12 cellular contexts compared by ENCODE assay signal in genomic region chr5:163914911-163915310, GRCh38.
A peak's percentile ranks its signal among the peaks of the same experiment; 100 is the strongest.
DNase-seq lines count a peak whose midpoint lies in the region; ATAC-seq and TF ChIP-seq lines count a peak whose summit lies in the region.
"Had no signal": no experiment of that assay in that cellular context is flagged by ENCODE, and none has a peak within 500 bp of the region (broad histone marks: within the 10 kb centered on the region; RNA-seq: fewer than 3 reads in every experiment).

No MANE protein-coding gene starts in this region.

- CTCF ChIA-PET in MCF 10A (lab: Yijun Ruan, JAX): interaction anchor here (0.6 kb wide), 1 partner anchor 17 kb away, joined by 3 read pairs; no protein-coding TSS in a partner anchor

- H3K14ac ChIP-seq in mesenchymal stem cell (ENCODE audit: low read length in 2 of 2): peak overlapping the region in 1 of 2 experiments; percentile 48

- H3K4ac ChIP-seq in mesenchymal stem cell (ENCODE audit: low read depth in 1 of 2, low read length in 2 of 2): peak overlapping the region in 1 of 2 experiments; percentile 67

- peak overlapping the region; percentile 57 for H4K8ac ChIP-seq in mesenchymal stem cell (ENCODE audit: low read length)

- no peak overlapping the region for H3K4me3 ChIP-seq in mesenchymal stem cell (ENCODE audit: insufficient read depth in 1 of 2, low read depth in 1 of 2, low read length in 2 of 2)
- no peak overlapping the region for H3K4me3 ChIP-seq in psoas muscle
- no peak overlapping the region for H3K4me3 ChIP-seq in coronary artery
- H3K4me3 ChIP-seq: gastroesophageal sphincter, thoracic aorta had no signal

- H3K9me3 ChIP-seq in mesenchymal stem cell (ENCODE audit: control insufficient read depth, low read length) (peaks cover 2% of the 10 kb centered on the region), psoas muscle (no peaks in the 10 kb centered on the region)
- H3K9me3 ChIP-seq: gastroesophageal sphincter, thoracic aorta had no signal

- H3K79me1 ChIP-seq in mesenchymal stem cell (replicated peaks; ENCODE audit: low read length, poor library complexity, severe bottlenecking): no peaks in the 10 kb centered on the region

- peak overlapping the region in 1 of 2 experiments; percentile 89 for H2BK12ac ChIP-seq in mesenchymal stem cell (ENCODE audit: low read length in 2 of 2)

- H4K91ac ChIP-seq in mesenchymal stem cell (ENCODE audit: low read length): no peak overlapping the region

- no TSS peak for BruUV-seq in MCF 10A (replicated peaks; lab: Mats Ljungman, UMichigan)

- H2BK15ac ChIP-seq in mesenchymal stem cell (ENCODE audit: low read depth, poor library complexity, severe bottlenecking): no peak overlapping the region

- no peak overlapping the region for H3K4me2 ChIP-seq in mesenchymal stem cell (ENCODE audit: low read length, poor library complexity, severe bottlenecking)

- H3K9me3 Mint-ChIP-seq in MCF 10A (ENCODE audit: unreplicated experiment): peaks cover 8% of the 10 kb centered on the region

- H3K4me3 Mint-ChIP-seq in MCF 10A (ENCODE audit: unreplicated experiment): no peak overlapping the region

- H3K27me3 Mint-ChIP-seq in MCF 10A (ENCODE audit: insufficient read depth, unreplicated experiment): no peaks in the 10 kb centered on the region

- peaks cover 32% of the 10 kb centered on the region for H3K4me1 Mint-ChIP-seq in MCF 10A (ENCODE audit: insufficient read depth, unreplicated experiment)

- peak; percentile 100 for DNase-seq in NCI-H69 (lab: John Stamatoyannopoulos, UW)
- no peak for DNase-seq in mesenchymal stem cell
- DNase-seq in stimulated activated CD4-positive, alpha-beta T cell treated with anti-CD3 and anti-CD28 coated beads, Interleukin-2, amount 100 ng/mL, for 48 hours: no peak
- DNase-seq in psoas muscle: no peak
- DNase-seq in coronary artery (ENCODE audit: low spot score): no peak
- no peak for DNase-seq in MCF 10A (ENCODE audit: unreplicated experiment)
- DNase-seq: activated effector memory CD4-positive, alpha-beta T cell treated with anti-CD3 and anti-CD28 coated beads, Interleukin-2, amount 50 U/mL, for 16 hours; retina had no signal

- H3K4me1 ChIP-seq in mesenchymal stem cell (ENCODE audit: control insufficient read depth, insufficient read depth, low read depth, low read length) (no peaks in the 10 kb centered on the region), psoas muscle (no peaks in the 10 kb centered on the region)
- H3K4me1 ChIP-seq: gastroesophageal sphincter had no signal

- H3K36me3 Mint-ChIP-seq in MCF 10A (ENCODE audit: insufficient read depth, unreplicated experiment): no peaks in the 10 kb centered on the region

- no peak overlapping the region for H3K27ac ChIP-seq in mesenchymal stem cell (ENCODE audit: low read length, poor library complexity, severe bottlenecking)
- H3K27ac ChIP-seq in psoas muscle: no peak overlapping the region
- no peak overlapping the region for H3K27ac ChIP-seq in coronary artery
- H3K27ac ChIP-seq: gastroesophageal sphincter, thoracic aorta had no signal

- H3K36me3 ChIP-seq in mesenchymal stem cell (ENCODE audit: control insufficient read depth in 1 of 2, insufficient read depth in 2 of 2, low read depth in 1 of 2, low read length in 2 of 2) (no peaks in the 10 kb centered on the region), psoas muscle (ENCODE audit: insufficient read depth in 1 of 2, low read depth in 1 of 2) (no peaks in the 10 kb centered on the region)
- H3K36me3 ChIP-seq: gastroesophageal sphincter, thoracic aorta had no signal

- no peak overlapping the region for H2AFZ ChIP-seq in mesenchymal stem cell (ENCODE audit: low read depth, low read length)

- no peak overlapping the region for H2BK5ac ChIP-seq in mesenchymal stem cell (ENCODE audit: low read depth, low read length, poor library complexity, severe bottlenecking)

- WGBS in mesenchymal stem cell: 80% methylated on average over 5 of the region's 5 CpGs
- 65 to 77% (median 71%) methylated on average over 5 of the region's 5 CpGs for whole genome bisulfite sequencing in psoas muscle, 3 donors

- no peaks in the 10 kb centered on the region for H3K27me3 ChIP-seq in mesenchymal stem cell (ENCODE audit: control insufficient read depth in 1 of 2, insufficient read depth in 1 of 2, low read length in 2 of 2)
- no peaks in the 10 kb centered on the region for H3K27me3 ChIP-seq in psoas muscle (ENCODE audit: insufficient read depth in 3 of 3, low read length in 2 of 3)
- H3K27me3 ChIP-seq: gastroesophageal sphincter had no signal

- no peak for TF ChIP-seq CTCF in psoas muscle (IDR thresholded peaks at IDR 0.05)
- TF ChIP-seq CTCF in coronary artery (IDR thresholded peaks at IDR 0.05): no peak
- TF ChIP-seq CTCF in MCF 10A (IDR thresholded peaks at IDR 0.05; ENCODE audit: unreplicated experiment): no peak

- POLR2A ChIA-PET in MCF 10A (lab: Yijun Ruan, JAX): no interaction called here

- H3K18ac ChIP-seq in mesenchymal stem cell (ENCODE audit: low read depth in 1 of 2, low read length in 2 of 2): peak overlapping the region in 1 of 2 experiments; percentile 56

- H2AK5ac ChIP-seq in mesenchymal stem cell (ENCODE audit: low read length, severe bottlenecking): no peak overlapping the region

- intact Hi-C loops in psoas muscle (cut with DNase I) (no loop called here), MCF 10A (cut with micrococcal nuclease) (no loop called here)

- ATAC-seq in GM18870 (IDR thresholded peaks at IDR 0.05; ENCODE audit: unreplicated experiment) (peak; percentile 14), HG02938 (IDR thresholded peaks at IDR 0.05; ENCODE audit: unreplicated experiment) (peak; percentile 40), psoas muscle (no peak)
- ATAC-seq: gastroesophageal sphincter had no signal

- no peak overlapping the region for H3K27ac Mint-ChIP-seq in MCF 10A (ENCODE audit: low read depth, unreplicated experiment)

- H3K23ac ChIP-seq in mesenchymal stem cell (ENCODE audit: low read length in 2 of 2): no peak overlapping the region

- H3K9ac ChIP-seq in mesenchymal stem cell (ENCODE audit: low read length): no peak overlapping the region

- no peak overlapping the region for H2BK120ac ChIP-seq in mesenchymal stem cell (ENCODE audit: low read depth, low read length)

Comparison
In these comparisons a context has a peak if more than half of its experiments do, and no peak if none do; other contexts are left out.
1. ATAC-seq: peak in GM18870 (single experiment) and HG02938 (single experiment); none in psoas muscle (0 of 4).